Comparison of ENCODE assay signal across 6 cellular contexts in the genomic region with DNA sequence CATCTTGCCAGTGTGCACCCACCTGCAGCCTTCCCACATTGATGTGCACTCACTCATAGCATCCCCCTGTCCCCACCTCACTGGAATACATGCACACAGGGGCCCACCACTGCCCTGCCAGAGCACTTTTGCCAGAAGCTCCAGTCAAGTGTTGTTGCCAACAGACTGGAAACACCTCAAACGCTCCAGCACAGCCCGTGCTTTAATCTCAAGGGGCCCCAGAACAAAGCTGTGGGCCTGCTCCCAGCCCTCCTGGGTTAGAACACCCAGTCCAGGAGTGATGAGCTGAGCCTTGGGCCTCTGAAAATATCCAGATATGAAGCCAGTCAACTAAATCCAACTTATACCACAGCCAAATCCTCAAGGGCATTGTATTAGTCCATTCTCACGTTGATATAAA.
"Had no signal": no experiment of that assay in that cellular context is flagged by ENCODE, and none has a peak within 500 bp of the region (broad histone marks: within the 10 kb centered on the region; RNA-seq: fewer than 3 reads in every experiment).

No MANE protein-coding gene starts in this region.

- H3K36me3 ChIP-seq: HAP-1 had no signal

- ATAC-seq: GM23338, HCT116, K562 had no signal

- H3K4me2 ChIP-seq: GM23338 had no signal

- H3K4me3 ChIP-seq: GM23338, HAP-1, K562 had no signal

- H3K4me1 ChIP-seq: HAP-1 had no signal

- DNase-seq: HFFc6, IMR-90 had no signal
